ENCODE assay signal across 12 cellular contexts in genomic region chr19:49862411-49863253, GRCh38. TPM values are rescaled to one million over a fixed set of nuclear protein-coding genes. Genes with fewer than 3 reads are reported as not detected.
DNase-seq lines count a peak whose midpoint lies in the region; ATAC-seq, FAIRE-seq and TF ChIP-seq lines count a peak whose summit lies in the region.
"Had no signal": no experiment of that assay in that cellular context is flagged by ENCODE, and none has a peak within 500 bp of the region (broad histone marks: within the 10 kb centered on the region; RNA-seq: fewer than 3 reads in every experiment).

No MANE protein-coding gene starts in this region.

- POLR2A ChIA-PET in Caco-2 (lab: Charles Lee) = no interaction called here

- DNase-seq in Caco-2 (peak in 1 of 2 experiments; percentile 70), H7 (peak; percentile 95), astrocyte of the spinal cord (ENCODE audit: low read depth, low spot score) (no peak), mucosa of descending colon (peak in 2 of 3 donors; percentile 43 to 62), NCI-H128 (lab: John Stamatoyannopoulos, UW; ENCODE audit: unreplicated experiment) (no peak), SIG-M5 treated with dmso at 0.1 percent for 504 hours (lab: John Stamatoyannopoulos, UW; ENCODE audit: unreplicated experiment) (no peak), H54 (ENCODE audit: insufficient read length, low spot score) (no peak)
- no peak for DNase-seq in stimulated activated CD4-positive, alpha-beta T cell treated with anti-CD3 and anti-CD28 coated beads, Interleukin-1b, Interleukin-23, amount 100 ng/mL, for 48 hours
- DNase-seq: kidney glomerular epithelial cell, NCI-H2029 treated with DMSO at 0.1 percent for 48 hours had no signal

- peaks cover 96% of the 10 kb centered on the region for H3K36me3 Mint-ChIP-seq in Caco-2 (ENCODE audit: insufficient read depth, unreplicated experiment)

- H3K36me3 ChIP-seq in Caco-2 (ENCODE audit: control insufficient read depth, insufficient read depth, low read length) = peaks cover 13% of the 10 kb centered on the region
- peaks cover 28% of the 10 kb centered on the region for H3K36me3 ChIP-seq in H7 (replicated peaks; ENCODE audit: control insufficient read depth, insufficient read depth, low read length)
- H3K36me3 ChIP-seq in mucosa of descending colon (ENCODE audit: low read depth) = peaks cover 9% of the 10 kb centered on the region

- TF ChIP-seq CTCF in Caco-2 (IDR thresholded peaks at IDR 0.05; ENCODE audit: insufficient read depth in 1 of 2, low read depth in 1 of 2, low read length in 1 of 2, severe bottlenecking in 1 of 2, unreplicated experiment in 1 of 2) (peak; percentile 26 to 39), astrocyte of the spinal cord (IDR thresholded peaks at IDR 0.05; ENCODE audit: low read depth, low read length) (peak; percentile 31), mucosa of descending colon (IDR thresholded peaks at IDR 0.05) (no peak)

- CTCF ChIA-PET in Caco-2 (lab: Charles Lee) = interaction anchor here (1.3 kb wide), 1 partner anchor 12 kb away, joined by 4 read pairs; the partner anchor contains the start of gene PTOV1

- no peak for TF ChIP-seq POLR2A in H54 (IDR thresholded peaks at IDR 0.05; ENCODE audit: low read depth, low read length)

- no peak overlapping the region for H3K4me3 Mint-ChIP-seq in Caco-2 (ENCODE audit: unreplicated experiment)

- FAIRE-seq in H54 (lab: Jason Lieb, UNC) = no peak
- FAIRE-seq: colon had no signal

- no peaks in the 10 kb centered on the region for H3K9me3 ChIP-seq in Caco-2
- no peaks in the 10 kb centered on the region for H3K9me3 ChIP-seq in mucosa of descending colon
- H3K9me3 ChIP-seq: transverse colon had no signal

- BruUV-seq in Caco-2 (replicated peaks; lab: Mats Ljungman, UMichigan) = no TSS peak

- intact Hi-C loops in Caco-2 (cut with micrococcal nuclease; ENCODE audit: unreplicated experiment) = no loop called here
- intact Hi-C loops in mucosa of descending colon (cut with DNase I, micrococcal nuclease) = no loop called here

- H3K4me1 Mint-ChIP-seq in Caco-2 (ENCODE audit: low read depth, unreplicated experiment) = peaks cover 21% of the 10 kb centered on the region

- in situ Hi-C loops in astrocyte of the spinal cord (cut with HindIII; ENCODE audit: low sequenced_read_pairs) = no loop called here

- ATAC-seq in mucosa of descending colon = no peak

- H3K27me3 ChIP-seq in Caco-2 (replicated peaks; ENCODE audit: control insufficient read depth, insufficient read depth, low read length) = no peaks in the 10 kb centered on the region
- no peaks in the 10 kb centered on the region for H3K27me3 ChIP-seq in H7 (ENCODE audit: control insufficient read depth, insufficient read depth, low read length)
- H3K27me3 ChIP-seq: transverse colon had no signal

- no peaks in the 10 kb centered on the region for H3K9me3 Mint-ChIP-seq in Caco-2 (ENCODE audit: unreplicated experiment)

- H3K4me1 ChIP-seq in Caco-2 = peaks cover 10% of the 10 kb centered on the region
- peaks cover 18% of the 10 kb centered on the region for H3K4me1 ChIP-seq in mucosa of descending colon (ENCODE audit: low read depth)

- H3K27ac Mint-ChIP-seq in Caco-2 (ENCODE audit: unreplicated experiment) = no peak overlapping the region

- no peak overlapping the region for H3K4me3 ChIP-seq in Caco-2 (ENCODE audit: low read depth, low read length)
- no peak overlapping the region for H3K4me3 ChIP-seq in H7 (ENCODE audit: insufficient read depth, low read depth, low read length)
- H3K4me3 ChIP-seq in astrocyte of the spinal cord (ENCODE audit: low read depth, low read length) = no peak overlapping the region
- H3K4me3 ChIP-seq in mucosa of descending colon = no peak overlapping the region
- H3K4me3 ChIP-seq: transverse colon had no signal

- H3K27me3 Mint-ChIP-seq in Caco-2 (ENCODE audit: insufficient read depth, unreplicated experiment) = no peaks in the 10 kb centered on the region

RNA-seq across cellular contexts. Expression of gene PNKP, which starts 4.7 kb away (rescaled TPM):
- total RNA-seq in Caco-2 (2022) (130 and 147 TPM in 2 replicates), mucosa of descending colon (100 to 1,000 TPM in 2 of 3 donors, 10 to 100 TPM in 1; 84.3 to 114 (median 111) TPM)
- 76.2 and 94.7 TPM in 2 replicates for total RNA-seq in H7 (2014; rRNA removed; shearing (Covaris generic))

RNA-seq across cellular contexts. Expression of gene PTOV1, which starts 11.7 kb away (rescaled TPM):
- total RNA-seq in Caco-2 (2022) (209 and 224 TPM in 2 replicates), mucosa of descending colon (100 to 1,000 TPM in 2 of 3 donors, 10 to 100 TPM in 1; 92.8 to 171 (median 107) TPM)
- total RNA-seq in H7 (2014; rRNA removed; shearing (Covaris generic)) = 205 and 219 TPM in 2 replicates

RNA-seq across cellular contexts. Expression of gene AKT1S1, which starts 14.5 kb away (rescaled TPM):
- 64.6 and 77.6 TPM in 2 replicates for total RNA-seq in Caco-2 (2022)
- 7.2 and 12.9 TPM in 2 replicates for total RNA-seq in H7 (2014; rRNA removed; shearing (Covaris generic))
- total RNA-seq in mucosa of descending colon = 10 to 100 TPM; 38.8 to 44.0 (median 42.3) TPM

RNA-seq across cellular contexts. Expression of gene TBC1D17, which starts 14.9 kb away (rescaled TPM):
- total RNA-seq in Caco-2 (2022) (55.3 and 56.5 TPM in 2 replicates), mucosa of descending colon (10 to 100 TPM; 33.7 to 55.7 (median 45.1) TPM)
- total RNA-seq in H7 (2014; rRNA removed; shearing (Covaris generic)) = 10.2 and 12.6 TPM in 2 replicates

RNA-seq across cellular contexts. Expression of gene IL4I1, which starts 34.1 kb away (rescaled TPM):
- total RNA-seq in Caco-2 (2022) = 0.61 and 1.1 TPM in 2 replicates
- total RNA-seq in H7 (2014; rRNA removed; shearing (Covaris generic)) = 0.59 and 0.73 TPM in 2 replicates
- 1 to 10 TPM; 1.2 to 1.7 (median 1.6) TPM for total RNA-seq in mucosa of descending colon

Comparison
In these comparisons a context has a peak if more than half of its experiments do, and no peak if none do; other contexts are left out.
1. DNase-seq: peak in H7 (single experiment) and mucosa of descending colon (2 of 3); none in astrocyte of the spinal cord (single experiment), NCI-H128 (single experiment), SIG-M5 treated with dmso at 0.1 percent for 504 hours (single experiment), H54 (single experiment) and stimulated activated CD4-positive, alpha-beta T cell treated with anti-CD3 and anti-CD28 coated beads, Interleukin-1b, Interleukin-23, amount 100 ng/mL, for 48 hours (single experiment).